ENCODE assay signal across 15 cellular contexts in genomic region chr1:201375169-201375568, GRCh38. TPM values are rescaled to one million over a fixed set of nuclear protein-coding genes. Genes with fewer than 3 reads are reported as not detected.
DNase-seq lines count a peak whose midpoint lies in the region; ATAC-seq, FAIRE-seq and TF ChIP-seq lines count a peak whose summit lies in the region.
"Had no signal": no experiment of that assay in that cellular context is flagged by ENCODE, and none has a peak within 500 bp of the region (broad histone marks: within the 10 kb centered on the region; RNA-seq: fewer than 3 reads in every experiment).

No MANE protein-coding gene starts in this region.

- no peak overlapping the region for H3K4me3 ChIP-seq in Karpas-422 (ENCODE audit: low read length)
- no peak overlapping the region for H3K4me3 ChIP-seq in bronchial epithelial cell (ENCODE audit: low read depth, low read length)
- H3K4me3 ChIP-seq in mesendoderm (ENCODE audit: low read length) = no peak overlapping the region
- H3K4me3 ChIP-seq: left lung, spleen had no signal

- H3K56ac ChIP-seq in mesendoderm (ENCODE audit: low read length) = no peak overlapping the region

- BruUV-seq in Calu3 (replicated peaks; lab: Mats Ljungman, UMichigan) = no TSS peak

- no peak overlapping the region for H3K4me3 Mint-ChIP-seq in Calu3 (ENCODE audit: low read depth, unreplicated experiment)

- H2AFZ ChIP-seq in Karpas-422 (ENCODE audit: low read length) = no peak overlapping the region

- no peak overlapping the region for H3K4ac ChIP-seq in mesendoderm (ENCODE audit: low read depth, low read length)

- H3K23ac ChIP-seq in mesendoderm (ENCODE audit: low read length) = no peak overlapping the region

- H4K5ac ChIP-seq in mesendoderm (ENCODE audit: low read length) = no peak overlapping the region

- no peaks in the 10 kb centered on the region for H4K20me1 ChIP-seq in Karpas-422 (ENCODE audit: insufficient read depth, low read depth, low read length)

- H3K36me3 ChIP-seq in Karpas-422 (ENCODE audit: insufficient read depth, low read length) (no peaks in the 10 kb centered on the region), bronchial epithelial cell (ENCODE audit: control insufficient read depth, insufficient read depth, low read length) (no peaks in the 10 kb centered on the region), mesendoderm (ENCODE audit: control insufficient read depth, insufficient read depth, low read length) (no peaks in the 10 kb centered on the region)
- H3K36me3 ChIP-seq: left lung, spleen had no signal

- H3K9me2 ChIP-seq in Karpas-422 (replicated peaks; ENCODE audit: insufficient read depth, low read length) = no peaks in the 10 kb centered on the region

- H3K18ac ChIP-seq in mesendoderm (ENCODE audit: low read length) = no peak overlapping the region

- ATAC-seq in GM21717 (IDR thresholded peaks at IDR 0.05; ENCODE audit: unreplicated experiment) = no peak
- ATAC-seq: activated CD4-positive, CD25-positive, alpha-beta regulatory T cell treated with anti-CD3 and anti-CD28 coated beads, Interleukin-2, amount 50 U/mL, for 24 hours; left lung had no signal

- H4K8ac ChIP-seq in mesendoderm (ENCODE audit: low read depth, low read length) = no peak overlapping the region

- H3K27me3 ChIP-seq in Karpas-422 (ENCODE audit: low read length) (no peaks in the 10 kb centered on the region), bronchial epithelial cell (ENCODE audit: control insufficient read depth, insufficient read depth, low read length) (peaks cover 24% of the 10 kb centered on the region), mesendoderm (ENCODE audit: insufficient read depth, low read length, poor library complexity) (no peaks in the 10 kb centered on the region)

- H3K27me3 Mint-ChIP-seq in Calu3 (ENCODE audit: unreplicated experiment) = peaks cover 94% of the 10 kb centered on the region

- H2BK5ac ChIP-seq in mesendoderm (ENCODE audit: low read length) = no peak overlapping the region

- FAIRE-seq in bronchial epithelial cell (lab: Jason Lieb, UNC) = no peak

- H3K4me1 ChIP-seq in Karpas-422 (ENCODE audit: low read length) = no peaks in the 10 kb centered on the region
- H3K4me1 ChIP-seq in mesendoderm (ENCODE audit: control insufficient read depth, low read depth, low read length) = peaks cover 19% of the 10 kb centered on the region
- H3K4me1 ChIP-seq: left lung, spleen had no signal

- no peak overlapping the region for H2BK15ac ChIP-seq in mesendoderm (replicated peaks; ENCODE audit: low read depth)

- H3K4me1 Mint-ChIP-seq in Calu3 (ENCODE audit: low read depth, unreplicated experiment) = no peaks in the 10 kb centered on the region

- intact Hi-C loops in Calu3 (cut with micrococcal nuclease; ENCODE audit: unreplicated experiment) = no loop called here

- H2AK5ac ChIP-seq in mesendoderm (ENCODE audit: low read length) = no peak overlapping the region

- H3K36me3 Mint-ChIP-seq in Calu3 (ENCODE audit: insufficient read depth, unreplicated experiment) = peaks cover 18% of the 10 kb centered on the region

- H3K9ac ChIP-seq in Karpas-422 (ENCODE audit: low read length) = no peak overlapping the region
- H3K9ac ChIP-seq in mesendoderm (ENCODE audit: low read length) = no peak overlapping the region

- no peak overlapping the region for H2BK120ac ChIP-seq in mesendoderm (ENCODE audit: low read depth, low read length)

- TF ChIP-seq CTCF in Calu3 (IDR thresholded peaks at IDR 0.05; ENCODE audit: unreplicated experiment) (peak; percentile 15), bronchial epithelial cell (IDR thresholded peaks at IDR 0.05; ENCODE audit: insufficient read depth, low read length, severe bottlenecking) (peak; percentile 15)

- H3K27ac Mint-ChIP-seq in Calu3 (ENCODE audit: unreplicated experiment) = no peak overlapping the region

- DNase-seq in Calu3 = no peak
- DNase-seq in Karpas-422 = peak; percentile 47
- DNase-seq in bronchial epithelial cell (ENCODE audit: low read depth) = no peak
- peak; percentile 54 for DNase-seq in mesendoderm
- no peak for DNase-seq in GM03348 (ENCODE audit: low spot score)
- DNase-seq in cortex of kidney (lab: John Stamatoyannopoulos, UW) = no peak
- no peak for DNase-seq in CD1c-positive myeloid dendritic cell (ENCODE audit: extremely low spot score)
- DNase-seq: activated T-cell treated with anti-CD3 and anti-CD28 coated beads for 4 hours, left lung, NCI-H1436 treated with DMSO at 0.1 percent for 48 hours, spleen had no signal

- H3K79me1 ChIP-seq in mesendoderm (ENCODE audit: low read length) = no peaks in the 10 kb centered on the region

- no peaks in the 10 kb centered on the region for H3K9me3 ChIP-seq in Karpas-422 (ENCODE audit: low read length)
- H3K9me3 ChIP-seq: left lung, spleen had no signal

- H3K4me2 ChIP-seq in Karpas-422 (ENCODE audit: low read depth, low read length, poor library complexity, severe bottlenecking) = no peak overlapping the region
- H3K4me2 ChIP-seq in mesendoderm (ENCODE audit: low read length) = no peak overlapping the region

- H3K79me2 ChIP-seq in Karpas-422 (ENCODE audit: low read length) = no peaks in the 10 kb centered on the region
- no peaks in the 10 kb centered on the region for H3K79me2 ChIP-seq in mesendoderm (ENCODE audit: control insufficient read depth, insufficient read depth, low read length)

- H3K9me3 Mint-ChIP-seq in Calu3 (ENCODE audit: low read depth, unreplicated experiment) = no peaks in the 10 kb centered on the region

- CTCF ChIA-PET in Calu3 (lab: Charles Lee) = interaction anchor here (0.5 to 1.3 kb wide), 4 partner anchors 9 to 809 kb away, joined by 3 to 4 read pairs (median 4); no protein-coding TSS in a partner anchor

- H3K27ac ChIP-seq in Karpas-422 (ENCODE audit: low read length) (no peak overlapping the region), mesendoderm (ENCODE audit: low read depth, low read length) (no peak overlapping the region)
- H3K27ac ChIP-seq: left lung, spleen had no signal

- no CpG with 5 or more reads among the region's 4 CpGs for WGBS in mesendoderm (ENCODE audit: extremely low coverage, insufficient coverage, low lambda C conversion rate)

RNA-seq across cellular contexts. Expression of gene TNNT2, which starts 2.3 kb away (rescaled TPM):
- total RNA-seq in Calu3 (2022) = 1.4 and 2.2 TPM in 2 replicates
- total RNA-seq in Karpas-422 (2014; rRNA removed; shearing (Covaris generic); ENCODE audit: low replicate concordance) = 0.11 and 0.37 TPM in 2 replicates
- total RNA-seq in bronchial epithelial cell = 0.26 and 2.0 TPM in 2 replicates
- 9.1 TPM for polyA plus RNA-seq in mesendoderm (2013, experiment 1 of 2)
- polyA plus RNA-seq in mesendoderm (2013, experiment 2 of 2) = 10.8 TPM
- polyA plus RNA-seq: neural cell had no signal

RNA-seq across cellular contexts. Expression of gene LAD1, which starts 24.0 kb away (rescaled TPM):
- total RNA-seq in Calu3 (2022) = 209 and 244 TPM in 2 replicates
- 0.76 and 1.2 TPM in 2 replicates for total RNA-seq in Karpas-422 (2014; rRNA removed; shearing (Covaris generic); ENCODE audit: low replicate concordance)
- 156 and 220 TPM in 2 replicates for total RNA-seq in bronchial epithelial cell
- polyA plus RNA-seq in mesendoderm (2013, experiment 1 of 2) = 35.3 TPM
- 35.8 TPM for polyA plus RNA-seq in mesendoderm (2013, experiment 2 of 2)
- total RNA-seq: temporal lobe had no signal
- polyA plus RNA-seq: neural cell had no signal

RNA-seq across cellular contexts. Expression of gene TNNI1, which starts 46.4 kb away (rescaled TPM):
- total RNA-seq in Calu3 (2022) (not detected in 2 replicates), bronchial epithelial cell (under 0.01 TPM in 1 of 2 replicates, not detected in the other)
- 333 and 375 TPM in 2 replicates for total RNA-seq in Karpas-422 (2014; rRNA removed; shearing (Covaris generic); ENCODE audit: low replicate concordance)
- 0.20 TPM for polyA plus RNA-seq in mesendoderm (2013, experiment 1 of 2)
- polyA plus RNA-seq in mesendoderm (2013, experiment 2 of 2) = 0.10 TPM
- total RNA-seq: spleen, temporal lobe had no signal

Comparison
In these comparisons a context has a peak if more than half of its experiments do, and no peak if none do; other contexts are left out.
1. DNase-seq: peak in Karpas-422 (single experiment) and mesendoderm (single experiment); none in Calu3 (single experiment), bronchial epithelial cell (single experiment), GM03348 (single experiment), cortex of kidney (single experiment) and CD1c-positive myeloid dendritic cell (single experiment).
2. RNA of gene LAD1, which starts 24.0 kb away (total RNA-seq): 209 to 244 TPM in Calu3 and 156 to 220 TPM in bronchial epithelial cell; 0.76 to 1.2 TPM in Karpas-422; every median in the first group is over 10 times any median in the second.
3. RNA of gene TNNI1, which starts 46.4 kb away (total RNA-seq): 333 to 375 TPM in Karpas-422; not detected in Calu3 and under 0.01 TPM in bronchial epithelial cell; every median in the first group is over 100 times any median in the second.